Comparison of ENCODE assay signal across 10 cellular contexts in the genomic region with DNA sequence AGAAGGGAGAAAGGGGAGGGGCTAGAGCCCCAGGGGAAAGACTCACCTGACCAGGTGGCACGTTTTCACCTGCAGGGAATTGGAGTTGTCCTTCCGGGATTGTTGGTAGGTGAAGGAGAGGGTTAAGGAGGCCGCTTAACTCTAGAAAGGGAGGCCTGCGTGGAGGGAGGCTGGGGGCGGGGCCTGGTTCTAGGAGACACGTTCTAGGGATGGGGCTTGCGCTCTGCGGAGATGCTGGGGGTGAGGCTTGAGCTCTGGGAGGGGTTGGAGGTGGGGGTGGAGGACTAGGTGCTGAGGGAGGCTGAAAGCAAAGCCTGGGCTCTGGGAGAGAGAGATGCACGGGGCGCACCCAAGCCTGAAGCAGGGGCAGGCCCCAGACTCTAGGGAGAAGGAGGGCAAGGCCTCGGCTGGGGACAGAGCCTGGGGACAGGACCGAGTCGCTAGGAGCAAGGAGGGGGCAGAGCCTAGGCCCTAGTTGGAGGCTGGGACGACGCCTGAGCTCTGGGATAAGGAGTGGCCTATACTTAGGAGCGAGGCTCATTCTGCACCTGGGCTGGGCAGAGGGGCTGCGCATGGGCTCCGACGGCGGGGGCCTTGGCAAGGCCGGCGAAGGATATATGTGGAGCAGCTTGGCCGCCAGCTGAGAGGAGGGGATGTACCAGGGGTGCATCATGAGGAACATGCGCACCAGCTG. TPM values are rescaled to one million over a fixed set of nuclear protein-coding genes. Genes with fewer than 3 reads are reported as not detected.
DNase-seq lines count a peak whose midpoint lies in the region; ATAC-seq and TF ChIP-seq lines count a peak whose summit lies in the region.
"Had no signal": no experiment of that assay in that cellular context is flagged by ENCODE, and none has a peak within 500 bp of the region (broad histone marks: within the 10 kb centered on the region; RNA-seq: fewer than 3 reads in every experiment).

No MANE protein-coding gene starts in this region.

- WGBS in esophagus squamous epithelium, 2 donors = 39 to 50% methylated on average over 19 of the region's 24 CpGs

- TF ChIP-seq POLR2A in esophagus squamous epithelium (IDR thresholded peaks at IDR 0.05) = no peak

- H3K9me3 ChIP-seq in OCI-LY1 (ENCODE audit: low read length) = no peaks in the 10 kb centered on the region
- H3K9me3 ChIP-seq in esophagus squamous epithelium = no peaks in the 10 kb centered on the region
- H3K9me3 ChIP-seq: ascending aorta had no signal

- DNase-seq in GM23338 (ENCODE audit: low spot score) (peak; percentile 64), esophagus squamous epithelium (lab: John Stamatoyannopoulos, UW) (no peak), HK-2 (ENCODE audit: unreplicated experiment) (no peak), omental fat pad (ENCODE audit: low spot score) (no peak), brain microvascular endothelial cell (no peak)
- DNase-seq: GDM1 had no signal

- peak overlapping the region; percentile 74 for H3K4me3 Mint-ChIP-seq in GM23338

- in situ Hi-C loops in brain microvascular endothelial cell (cut with HindIII; ENCODE audit: low pct_ligation_motif_present, low sequenced_read_pairs) = no loop called here

- no peaks in the 10 kb centered on the region for H3K36me3 ChIP-seq in GM23338 (ENCODE audit: insufficient read depth)
- H3K36me3 ChIP-seq in OCI-LY1 (ENCODE audit: insufficient read depth, low read length) = no peaks in the 10 kb centered on the region
- H3K36me3 ChIP-seq in esophagus squamous epithelium = no peaks in the 10 kb centered on the region
- peaks cover 5% of the 10 kb centered on the region for H3K36me3 ChIP-seq in rectal smooth muscle tissue (ENCODE audit: control insufficient read depth, insufficient read depth, low read length)
- H3K36me3 ChIP-seq in brain microvascular endothelial cell (replicated peaks) = no peaks in the 10 kb centered on the region

- peaks cover 42% of the 10 kb centered on the region for H3K27me3 Mint-ChIP-seq in GM23338 (ENCODE audit: insufficient read depth, low read depth, poor library complexity)

- H3K4me1 Mint-ChIP-seq in GM23338 = peaks cover 37% of the 10 kb centered on the region

- H3K9me2 ChIP-seq in GM23338 (ENCODE audit: insufficient read depth) = no peaks in the 10 kb centered on the region
- no peaks in the 10 kb centered on the region for H3K9me2 ChIP-seq in OCI-LY1 (ENCODE audit: low read depth, low read length)

- H3K36me3 Mint-ChIP-seq in GM23338 (ENCODE audit: low read depth) = peaks cover 36% of the 10 kb centered on the region

- no peaks in the 10 kb centered on the region for H4K20me1 ChIP-seq in GM23338 (replicated peaks; ENCODE audit: insufficient read depth)
- H4K20me1 ChIP-seq in OCI-LY1 (ENCODE audit: insufficient read depth, low read length) = no peaks in the 10 kb centered on the region

- H3K4me2 ChIP-seq in GM23338 (peak overlapping the region; percentile 92), OCI-LY1 (ENCODE audit: low read length) (peak overlapping the region; percentile 98)

- H3K79me2 ChIP-seq in GM23338 (replicated peaks; ENCODE audit: insufficient read depth) (no peaks in the 10 kb centered on the region), OCI-LY1 (ENCODE audit: insufficient read depth, low read length) (no peaks in the 10 kb centered on the region)

- intact Hi-C loops in esophagus squamous epithelium (cut with DNase I) = no loop called here

- H3K27me3 ChIP-seq in GM23338 (ENCODE audit: insufficient read depth) = peaks cover 34% of the 10 kb centered on the region
- no peaks in the 10 kb centered on the region for H3K27me3 ChIP-seq in OCI-LY1 (ENCODE audit: insufficient read depth, low read length)
- H3K27me3 ChIP-seq in esophagus squamous epithelium = peaks cover 0 to 75% (median 11%) of the 10 kb centered on the region in 4 donors
- H3K27me3 ChIP-seq in rectal smooth muscle tissue (ENCODE audit: control insufficient read depth, insufficient read depth, low read length) = no peaks in the 10 kb centered on the region
- H3K27me3 ChIP-seq in brain microvascular endothelial cell (replicated peaks) = peaks cover 10% of the 10 kb centered on the region
- H3K27me3 ChIP-seq: ascending aorta had no signal

- peak; percentile 0; the same call in 2 of the 3 replicates for ATAC-seq in GM23338
- no peak for ATAC-seq in omental fat pad (ENCODE audit: low FRiP score)

- H3K4me3 ChIP-seq in GM23338 = peak overlapping the region; percentile 84
- H3K4me3 ChIP-seq in OCI-LY1 (ENCODE audit: low read depth, low read length, poor library complexity, severe bottlenecking) = peak overlapping the region; percentile 60
- H3K4me3 ChIP-seq in esophagus squamous epithelium = peak overlapping the region; percentile 34 to 77 (median 52)
- H3K4me3 ChIP-seq in rectal smooth muscle tissue (ENCODE audit: low read length) = peak overlapping the region; percentile 76
- H3K4me3 ChIP-seq in brain microvascular endothelial cell (ENCODE audit: low read depth, low read length) = no peak overlapping the region

- no peak overlapping the region for H3K27ac Mint-ChIP-seq in GM23338

- H3F3A ChIP-seq in GM23338 (replicated peaks; ENCODE audit: low read depth) (peaks cover 14% of the 10 kb centered on the region), OCI-LY1 (ENCODE audit: insufficient read depth, low read length) (no peaks in the 10 kb centered on the region)

- H3K9me3 Mint-ChIP-seq in GM23338 = no peaks in the 10 kb centered on the region; the same call in 2 of the 3 replicates

- H2AFZ ChIP-seq in GM23338 (peak overlapping the region; percentile 43; the same call in 1 of the 2 replicates), OCI-LY1 (ENCODE audit: low read length) (no peak overlapping the region)

- TF ChIP-seq CTCF in GM23338 (conservative IDR thresholded peaks at IDR 0.05; ENCODE audit: low read depth in 2 of 2) (no peak), OCI-LY1 (IDR thresholded peaks at IDR 0.05; ENCODE audit: low read length) (no peak), esophagus squamous epithelium (IDR thresholded peaks at IDR 0.05) (no peak), omental fat pad (IDR thresholded peaks at IDR 0.05) (no peak), brain microvascular endothelial cell (IDR thresholded peaks at IDR 0.05; ENCODE audit: low read depth, low read length, missing control alignments) (no peak)

- H3K4me1 ChIP-seq in GM23338 (ENCODE audit: insufficient read depth) = peaks cover 41% of the 10 kb centered on the region
- peaks cover 35% of the 10 kb centered on the region for H3K4me1 ChIP-seq in OCI-LY1 (ENCODE audit: insufficient read depth, low read length, severe bottlenecking)
- H3K4me1 ChIP-seq in esophagus squamous epithelium = peaks cover 34 to 57% (median 34%) of the 10 kb centered on the region in 3 donors
- peaks cover 10% of the 10 kb centered on the region for H3K4me1 ChIP-seq in rectal smooth muscle tissue (ENCODE audit: control insufficient read depth, insufficient read depth, low read length)

- H3K9ac ChIP-seq in OCI-LY1 (ENCODE audit: low read length) = no peak overlapping the region; the same call in 1 of the 2 replicates
- no peak overlapping the region for H3K9ac ChIP-seq in rectal smooth muscle tissue (ENCODE audit: low read length)
- H3K9ac ChIP-seq: KMS-11 had no signal

- H3K27ac ChIP-seq in GM23338 (ENCODE audit: low read depth) = no peak overlapping the region
- no peak overlapping the region for H3K27ac ChIP-seq in OCI-LY1 (ENCODE audit: low read depth, low read length, poor library complexity, severe bottlenecking)
- peak overlapping the region in 3 of 4 donors; percentile 78 to 95 (median 93) for H3K27ac ChIP-seq in esophagus squamous epithelium
- no peak overlapping the region for H3K27ac ChIP-seq in rectal smooth muscle tissue (ENCODE audit: low read depth, low read length)
- no peak overlapping the region for H3K27ac ChIP-seq in brain microvascular endothelial cell
- H3K27ac ChIP-seq: KMS-11 had no signal

RNA-seq across cellular contexts. Expression of gene RASGRP2, which starts 2.4 kb away (rescaled TPM):
- 30.1 and 34.4 TPM in 2 replicates for total RNA-seq in GM23338 (2014; rRNA removed; shearing (Covaris generic))
- polyA plus RNA-seq in GM23338 (2016; fragmentation: Nextera tagmentation; extraction: Ambion mirVana) = 50.4 and 60.5 TPM in 2 replicates
- total RNA-seq in esophagus squamous epithelium = 10 to 100 TPM in 1 of 4 donors, 1 to 10 TPM in 3; 2.6 to 13.2 (median 4.9) TPM
- total RNA-seq in omental fat pad = 10 to 100 TPM in 3 of 4 donors, 1 to 10 TPM in 1; 9.3 to 53.1 (median 14.0) TPM

RNA-seq across cellular contexts. Expression of gene PYGM, which starts 18.2 kb away (rescaled TPM):
- 3.9 and 4.4 TPM in 2 replicates for total RNA-seq in GM23338 (2014; rRNA removed; shearing (Covaris generic))
- polyA plus RNA-seq in GM23338 (2016; fragmentation: Nextera tagmentation; extraction: Ambion mirVana) = 1.5 and 2.8 TPM in 2 replicates
- total RNA-seq in esophagus squamous epithelium (under 1 TPM; 0.27 to 0.95 (median 0.39) TPM), omental fat pad (10 to 100 TPM in 2 of 4 donors, 1 to 10 TPM in 2; 2.1 to 25.9 (median 12.2) TPM)

RNA-seq across cellular contexts. Expression of gene NRXN2, which starts 18.5 kb away (rescaled TPM):
- total RNA-seq in GM23338 (2014; rRNA removed; shearing (Covaris generic)) = 17.0 and 22.1 TPM in 2 replicates
- 3.4 and 5.7 TPM in 2 replicates for polyA plus RNA-seq in GM23338 (2016; fragmentation: Nextera tagmentation; extraction: Ambion mirVana)
- under 1 TPM in 1 of 4 donors, not detected in 3; 0.38 TPM for total RNA-seq in esophagus squamous epithelium
- total RNA-seq in omental fat pad = 1 to 10 TPM; 1.5 to 6.3 (median 3.4) TPM

RNA-seq across cellular contexts. Expression of gene SF1, which starts 36.8 kb away (rescaled TPM):
- 235 and 252 TPM in 2 replicates for total RNA-seq in GM23338 (2014; rRNA removed; shearing (Covaris generic))
- polyA plus RNA-seq in GM23338 (2016; fragmentation: Nextera tagmentation; extraction: Ambion mirVana) = 76.9 and 82.9 TPM in 2 replicates
- total RNA-seq in esophagus squamous epithelium = 100 to 1,000 TPM; 136 to 292 (median 223) TPM
- 100 to 1,000 TPM; 209 to 411 (median 320) TPM for total RNA-seq in omental fat pad

Comparison
In these comparisons a context has a peak if more than half of its experiments do, and no peak if none do; other contexts are left out.
1. H3K27ac ChIP-seq: peak in esophagus squamous epithelium (3 of 4); none in GM23338 (single experiment), OCI-LY1 (single experiment), rectal smooth muscle tissue (single experiment) and brain microvascular endothelial cell (single experiment).